12 cellular contexts compared by ENCODE assay signal in the genomic region with DNA sequence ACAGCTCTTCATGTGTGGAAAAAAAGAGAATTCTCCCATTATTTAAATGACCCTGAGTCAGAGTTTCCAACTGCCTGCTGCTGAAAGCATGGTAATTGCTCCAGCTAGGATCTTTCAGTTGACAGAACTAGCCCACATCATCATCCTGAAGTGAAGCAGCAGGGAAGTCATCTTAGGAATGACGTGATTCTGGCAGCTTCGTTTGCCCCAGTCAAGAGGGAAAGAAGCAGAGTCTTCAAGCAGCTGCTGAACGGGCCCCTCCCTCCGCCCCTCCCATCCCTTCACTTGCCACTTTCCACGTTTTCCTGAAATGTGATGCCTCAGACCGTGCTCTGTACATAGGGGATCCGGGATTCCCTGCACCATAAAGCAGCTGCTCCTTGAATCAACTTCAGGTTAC.
DNase-seq lines count a peak whose midpoint lies in the region; ATAC-seq, FAIRE-seq and TF ChIP-seq lines count a peak whose summit lies in the region.
"Had no signal": no experiment of that assay in that cellular context is flagged by ENCODE, and none has a peak within 500 bp of the region (broad histone marks: within the 10 kb centered on the region; RNA-seq: fewer than 3 reads in every experiment).

No MANE protein-coding gene starts in this region.

- no peak for FAIRE-seq in H1 (lab: Jason Lieb, UNC)

- TF ChIP-seq RAD21 in H1 (IDR thresholded peaks at IDR 0.05 in 1 of 2, conservative IDR thresholded peaks at IDR 0.05 in 1 of 2; ENCODE audit: low read depth in 2 of 2, low read length in 2 of 2), result no peak

- no peak overlapping the region for H4K91ac ChIP-seq in H1 (replicated peaks; ENCODE audit: insufficient read length, low read length)

- H3K79me2 ChIP-seq in H1 (ENCODE audit: control insufficient read depth in 1 of 2, insufficient read depth in 2 of 2, low read length in 2 of 2), result no peaks in the 10 kb centered on the region

- no peaks in the 10 kb centered on the region for H3K23me2 ChIP-seq in H1 (ENCODE audit: low read depth, low read length)

- TF ChIP-seq EP300 in H1 (IDR thresholded peaks at IDR 0.05; ENCODE audit: borderline replicate concordance in 1 of 2, low read depth in 2 of 2, low read length in 2 of 2), result no peak

- no TSS peak for BruUV-seq in Caco-2 (replicated peaks; lab: Mats Ljungman, UMichigan)

- peak; percentile 46 for ATAC-seq in mucosa of descending colon

- H2BK120ac ChIP-seq in H1 (replicated peaks; ENCODE audit: low read depth, low read length), result no peak overlapping the region

- H3K4me3 Mint-ChIP-seq in CD4-positive, alpha-beta memory T cell, result no peak overlapping the region
- no peak overlapping the region for H3K4me3 Mint-ChIP-seq in Caco-2 (ENCODE audit: unreplicated experiment)

- H3K27ac ChIP-seq in H1 (ENCODE audit: low read depth, low read length), result no peak overlapping the region
- H3K27ac ChIP-seq in CD4-positive, alpha-beta memory T cell (ENCODE audit: low read depth, low read length), result no peak overlapping the region

- no peak overlapping the region for H2BK20ac ChIP-seq in H1 (ENCODE audit: low read length)

- no peak overlapping the region for H3K14ac ChIP-seq in H1 (ENCODE audit: insufficient read length)

- H3K36me3 ChIP-seq in H1 (ENCODE audit: control insufficient read depth in 2 of 4, insufficient read depth in 4 of 4, low read length in 3 of 4) (no peaks in the 10 kb centered on the region), mucosa of descending colon (ENCODE audit: low read depth) (no peaks in the 10 kb centered on the region), Caco-2 (ENCODE audit: control insufficient read depth, insufficient read depth, low read length) (no peaks in the 10 kb centered on the region)
- H3K36me3 ChIP-seq in CD4-positive, alpha-beta memory T cell (ENCODE audit: insufficient read depth, low read length), result no peaks in the 10 kb centered on the region
- H3K36me3 ChIP-seq: BLaER1 treated with 17β-estradiol and CSF1 and Interleukin-3, amounts not matched to agents 10 nM and 100 nM had no signal

- H3K9me3 ChIP-seq in H1 (ENCODE audit: insufficient read depth in 2 of 2, low read depth in 1 of 2, low read length in 1 of 2), result no peaks in the 10 kb centered on the region
- no peaks in the 10 kb centered on the region for H3K9me3 ChIP-seq in mucosa of descending colon
- no peaks in the 10 kb centered on the region for H3K9me3 ChIP-seq in CD4-positive, alpha-beta memory T cell (ENCODE audit: control insufficient read depth in 1 of 2, low read length in 2 of 2)
- H3K9me3 ChIP-seq in Caco-2, result no peaks in the 10 kb centered on the region; the same call in 1 of the 2 replicates

- no peaks in the 10 kb centered on the region for H3K79me1 ChIP-seq in H1 (ENCODE audit: low read depth, low read length)

- H3K23ac ChIP-seq in H1 (ENCODE audit: insufficient read length), result no peak overlapping the region

- peak overlapping the region; percentile 62; the same call in 1 of the 2 replicates for H2AFZ ChIP-seq in H1 (ENCODE audit: low read length)

- H3K18ac ChIP-seq in H1 (ENCODE audit: extremely low read depth, low read length), result no peak overlapping the region

- H3K27me3 ChIP-seq in H1 (replicated peaks in 1 of 4; ENCODE audit: control insufficient read depth in 3 of 4, extremely low read depth in 1 of 4, insufficient read depth in 3 of 4, low read length in 3 of 4) (no peaks in the 10 kb centered on the region), Caco-2 (replicated peaks; ENCODE audit: control insufficient read depth, insufficient read depth, low read length) (no peaks in the 10 kb centered on the region)
- no peaks in the 10 kb centered on the region for H3K27me3 ChIP-seq in CD4-positive, alpha-beta memory T cell (ENCODE audit: insufficient read depth, low read length)
- H3K27me3 ChIP-seq: BLaER1 treated with 17β-estradiol and CSF1 and Interleukin-3, amounts not matched to agents 10 nM and 100 nM had no signal

- no peaks in the 10 kb centered on the region for H4K20me1 ChIP-seq in H1 (replicated peaks in 1 of 2; ENCODE audit: control insufficient read depth in 1 of 2, insufficient read depth in 2 of 2, low read length in 2 of 2)
- H4K20me1 ChIP-seq: BLaER1 treated with 17β-estradiol and CSF1 and Interleukin-3, amounts not matched to agents 10 nM and 100 nM had no signal

- CTCF ChIA-PET in H1 (lab: Charles Lee; ENCODE audit: partially characterized antibody), result interaction anchor here (1.2 to 1.4 kb wide), 5 partner anchors 9 to 115 kb away, joined by 3 to 4 read pairs (median 3); no protein-coding TSS in a partner anchor
- CTCF ChIA-PET in CD4-positive, alpha-beta memory T cell (lab: Charles Lee; ENCODE audit: partially characterized antibody), result no interaction called here
- CTCF ChIA-PET in Caco-2 (lab: Charles Lee), result no interaction called here

- DNase-seq in AG10803 (ENCODE audit: low read depth) (peak; percentile 87), NCI-H187 treated with DMSO at 0.1 percent for 48 hours (lab: John Stamatoyannopoulos, UW) (peak; percentile 32), H1 (ENCODE audit: low read depth in 1 of 2, low spot score in 2 of 2) (peak in 1 of 2 experiments; percentile 5), mucosa of descending colon (peak in 1 of 3 donors; percentile 11), NOMO-1 treated with DMSO at 0.1 percent for 48 hours (lab: John Stamatoyannopoulos, UW; ENCODE audit: unreplicated experiment) (no peak), Caco-2 (no peak)
- no peak for DNase-seq in CD4-positive, alpha-beta memory T cell
- no peak for DNase-seq in stimulated activated CD4-positive, alpha-beta T cell treated with anti-CD3 and anti-CD28 coated beads, Interleukin-2, amount 100 ng/mL, for 24 hours
- DNase-seq: activated gamma-delta T cell; effector CD8-positive, alpha-beta T cell; NCI-H1694 treated with DMSO at 0.1 percent for 48 hours had no signal

- H3K4me3 ChIP-seq in AG10803 (ENCODE audit: low read length) (no peak overlapping the region), H1 (ENCODE audit: extremely low read depth in 1 of 4, insufficient read depth in 2 of 4, low read depth in 3 of 4, low read length in 4 of 4) (no peak overlapping the region), mucosa of descending colon (no peak overlapping the region), Caco-2 (ENCODE audit: low read depth, low read length) (no peak overlapping the region)
- H3K4me3 ChIP-seq in CD4-positive, alpha-beta memory T cell (ENCODE audit: low read length in 2 of 2), result no peak overlapping the region
- H3K4me3 ChIP-seq: BLaER1 treated with 17β-estradiol and CSF1 and Interleukin-3, amounts not matched to agents 10 nM and 100 nM had no signal

- no peak overlapping the region for H3K4ac ChIP-seq in H1 (replicated peaks; ENCODE audit: insufficient read length, low read depth, low read length)

- no peak overlapping the region for H4K5ac ChIP-seq in H1 (ENCODE audit: insufficient read length, low read depth, low read length)

- H3K56ac ChIP-seq in H1 (replicated peaks; ENCODE audit: insufficient read length, low read depth, low read length), result no peak overlapping the region

- H3K27me3 Mint-ChIP-seq in CD4-positive, alpha-beta memory T cell, result no peaks in the 10 kb centered on the region
- H3K27me3 Mint-ChIP-seq in Caco-2 (ENCODE audit: insufficient read depth, unreplicated experiment), result no peaks in the 10 kb centered on the region

- H2BK5ac ChIP-seq in H1 (ENCODE audit: low read depth, low read length), result no peak overlapping the region

- POLR2A ChIA-PET in H1 (lab: Charles Lee; ENCODE audit: partially characterized antibody) (interaction anchor here (0.7 kb wide), 1 partner anchor 25 kb away, joined by 3 read pairs; no protein-coding TSS in a partner anchor), Caco-2 (lab: Charles Lee) (no interaction called here)
- POLR2A ChIA-PET in CD4-positive, alpha-beta memory T cell (lab: Charles Lee; ENCODE audit: partially characterized antibody), result no interaction called here

- 53% methylated on average over 7 of the region's 7 CpGs; no CpG with 5 or more reads in 1 of the 2 experiments for WGBS in H1 (ENCODE audit: extremely low coverage in 1 of 2, insufficient coverage in 1 of 2, insufficient read length in 1 of 2, insufficient replicate concordance in 2 of 2, low coverage in 1 of 2, low lambda C conversion rate in 2 of 2, missing lambda C conversion rate in 1 of 2), 2 experiments

- no peak for TF ChIP-seq CTCF in AG10803 (conservative IDR thresholded peaks at IDR 0.05; ENCODE audit: low read length)
- no peak for TF ChIP-seq CTCF in H1 (IDR thresholded peaks at IDR 0.05; ENCODE audit: control extremely low read depth in 1 of 3, insufficient read depth in 1 of 3, low read depth in 1 of 3, low read length in 3 of 3)
- TF ChIP-seq CTCF in mucosa of descending colon (IDR thresholded peaks at IDR 0.05), result no peak
- no peak for TF ChIP-seq CTCF in Caco-2 (IDR thresholded peaks at IDR 0.05; ENCODE audit: insufficient read depth in 1 of 2, low read depth in 1 of 2, low read length in 1 of 2, severe bottlenecking in 1 of 2, unreplicated experiment in 1 of 2)

- H3K4me1 ChIP-seq in H1 (replicated peaks in 1 of 4; ENCODE audit: control insufficient read depth in 3 of 4, insufficient read depth in 4 of 4, low read length in 3 of 4) (peaks cover 0 to 4% (median 2%) of the 10 kb centered on the region in 4 experiments; a peak in 1 of 7 replicates), mucosa of descending colon (ENCODE audit: low read depth) (no peaks in the 10 kb centered on the region), Caco-2 (no peaks in the 10 kb centered on the region)
- no peaks in the 10 kb centered on the region for H3K4me1 ChIP-seq in CD4-positive, alpha-beta memory T cell (ENCODE audit: insufficient read depth, low read length)

- no peak overlapping the region for H2BK12ac ChIP-seq in H1 (ENCODE audit: low read depth, low read length)

- TF ChIP-seq POLR2A in H1 (IDR thresholded peaks at IDR 0.05; ENCODE audit: control extremely low read depth in 1 of 2, low read depth in 2 of 2, low read length in 2 of 2), result no peak

- H3K9ac ChIP-seq in H1 (replicated peaks in 1 of 4; ENCODE audit: extremely low read depth in 1 of 4, low read depth in 3 of 4, low read length in 3 of 4), result no peak overlapping the region
- H3K9ac ChIP-seq: BLaER1 treated with 17β-estradiol and CSF1 and Interleukin-3, amounts not matched to agents 10 nM and 100 nM had no signal

- no peaks in the 10 kb centered on the region for H3K4me1 Mint-ChIP-seq in CD4-positive, alpha-beta memory T cell
- no peaks in the 10 kb centered on the region for H3K4me1 Mint-ChIP-seq in Caco-2 (ENCODE audit: low read depth, unreplicated experiment)

- H2AK5ac ChIP-seq in H1 (ENCODE audit: low read depth, low read length), result no peak overlapping the region

- H3K36me3 Mint-ChIP-seq in CD4-positive, alpha-beta memory T cell, result no peaks in the 10 kb centered on the region
- H3K36me3 Mint-ChIP-seq in Caco-2 (ENCODE audit: insufficient read depth, unreplicated experiment), result no peaks in the 10 kb centered on the region

- H2BK15ac ChIP-seq in H1 (ENCODE audit: low read length), result no peak overlapping the region

- intact Hi-C loops in mucosa of descending colon (cut with DNase I, micrococcal nuclease) (no loop called here), Caco-2 (cut with micrococcal nuclease; ENCODE audit: unreplicated experiment) (no loop called here)
- intact Hi-C loops in CD4-positive, alpha-beta memory T cell (cut with micrococcal nuclease), result no loop called here

- no peak overlapping the region for H4K8ac ChIP-seq in H1 (ENCODE audit: extremely low read depth, insufficient read depth, low read length)

- H3K9me3 Mint-ChIP-seq in CD4-positive, alpha-beta memory T cell, result peaks cover 0 to 11% (median 4%) of the 10 kb centered on the region in 8 donors
- H3K9me3 Mint-ChIP-seq in Caco-2 (ENCODE audit: unreplicated experiment), result no peaks in the 10 kb centered on the region

- H3K27ac Mint-ChIP-seq in CD4-positive, alpha-beta memory T cell, result no peak overlapping the region
- no peak overlapping the region for H3K27ac Mint-ChIP-seq in Caco-2 (ENCODE audit: unreplicated experiment)

- H3K4me2 ChIP-seq in H1 (ENCODE audit: insufficient read depth in 1 of 2, low read depth in 2 of 2, low read length in 2 of 2), result no peak overlapping the region

Comparison
In these comparisons a context has a peak if more than half of its experiments do, and no peak if none do; other contexts are left out.
1. DNase-seq: peak in AG10803 (single experiment) and NCI-H187 treated with DMSO at 0.1 percent for 48 hours (single experiment); none in CD4-positive, alpha-beta memory T cell (0 of 5), NOMO-1 treated with DMSO at 0.1 percent for 48 hours (single experiment), Caco-2 (0 of 2) and stimulated activated CD4-positive, alpha-beta T cell treated with anti-CD3 and anti-CD28 coated beads, Interleukin-2, amount 100 ng/mL, for 24 hours (0 of 2).